20 cellular contexts compared by ENCODE assay signal in the genomic region with DNA sequence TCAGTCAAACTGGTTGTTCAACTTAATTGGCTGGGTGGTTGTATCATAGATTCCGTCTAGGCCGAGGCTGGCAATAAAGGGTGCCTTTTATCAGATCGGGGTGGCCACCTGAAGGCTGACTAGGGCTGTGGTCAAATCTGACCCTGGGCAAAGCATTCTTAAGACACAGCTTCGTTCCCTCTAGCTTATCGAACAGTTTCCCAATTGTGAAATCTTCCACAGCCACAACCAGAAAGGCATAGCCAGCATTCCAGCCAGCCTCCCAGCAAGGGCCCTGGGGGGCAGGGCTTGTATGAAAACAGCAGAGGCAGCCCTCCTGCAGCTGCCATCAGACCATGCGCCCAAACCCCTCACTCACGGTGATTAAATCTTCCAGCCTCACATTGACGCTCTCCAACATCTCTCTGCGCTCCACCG. TPM values are rescaled to one million over a fixed set of nuclear protein-coding genes. Genes with fewer than 3 reads are reported as not detected.
DNase-seq lines count a peak whose midpoint lies in the region; ATAC-seq, FAIRE-seq and TF ChIP-seq lines count a peak whose summit lies in the region.
"Had no signal": no experiment of that assay in that cellular context is flagged by ENCODE, and none has a peak within 500 bp of the region (broad histone marks: within the 10 kb centered on the region; RNA-seq: fewer than 3 reads in every experiment).

No MANE protein-coding gene starts in this region.

- intact Hi-C loops in HepG2 (cut with micrococcal nuclease; ENCODE audit: unreplicated experiment) (no loop called here), right lobe of liver (cut with DNase I) (no loop called here)

- H3K79me2 ChIP-seq in HepG2 (ENCODE audit: insufficient read depth, low read length) = no peaks in the 10 kb centered on the region

- no peak overlapping the region for H2AFZ ChIP-seq in HepG2 (ENCODE audit: low read length)

- no peaks in the 10 kb centered on the region for H3K36me3 ChIP-seq in HepG2 (replicated peaks in 1 of 2; ENCODE audit: control insufficient read depth in 1 of 2, insufficient read depth in 2 of 2, low read length in 2 of 2)
- H3K36me3 ChIP-seq in right lobe of liver = no peaks in the 10 kb centered on the region
- H3K36me3 ChIP-seq: left ventricle myocardium inferior had no signal

- TF ChIP-seq POLR2A in HepG2 (IDR thresholded peaks at IDR 0.05; ENCODE audit: insufficient read depth in 1 of 2, low read depth in 2 of 2, low read length in 2 of 2) (no peak), right lobe of liver (IDR thresholded peaks at IDR 0.05) (no peak)

- peaks cover 35% of the 10 kb centered on the region for H3K4me1 Mint-ChIP-seq in WTC11
- peaks cover 28% of the 10 kb centered on the region for H3K4me1 Mint-ChIP-seq in HFFc6 (ENCODE audit: low read depth)

- H3K27me3 Mint-ChIP-seq in WTC11 (ENCODE audit: low read depth) (no peaks in the 10 kb centered on the region), HFFc6 (ENCODE audit: insufficient read depth) (peaks cover 10% of the 10 kb centered on the region)

- H3K36me3 Mint-ChIP-seq in WTC11 (no peaks in the 10 kb centered on the region), HFFc6 (ENCODE audit: low read depth) (no peaks in the 10 kb centered on the region)
- H3K36me3 Mint-ChIP-seq: activated naive CD8-positive, alpha-beta T cell treated with anti-CD3 and anti-CD28 coated beads, Interleukin-2, amount 10 ng/mL, durations not matched to agents 7 days and 5 days; IgD-negative memory B cell had no signal

- no peaks in the 10 kb centered on the region for H3K9me3 Mint-ChIP-seq in WTC11
- H3K9me3 Mint-ChIP-seq in HFFc6 = no peaks in the 10 kb centered on the region
- H3K9me3 Mint-ChIP-seq: activated naive CD8-positive, alpha-beta T cell treated with anti-CD3 and anti-CD28 coated beads, Interleukin-2, amount 10 ng/mL, durations not matched to agents 7 days and 5 days; IgD-negative memory B cell had no signal

- POLR2A ChIA-PET in HepG2 (lab: Yijun Ruan, JAX) (no interaction called here), WTC11 (lab: Charles Lee) (interaction anchor here (0.6 kb wide), 1 partner anchor 118 kb away, joined by 3 read pairs; no protein-coding TSS in a partner anchor)

- no peak for TF ChIP-seq RAD21 in HepG2 (CRISPR knock-in tag; IDR thresholded peaks at IDR 0.05)

- H3K4me3 ChIP-seq in HepG2 (replicated peaks in 1 of 3; ENCODE audit: insufficient read depth in 1 of 3, low read depth in 2 of 3, low read length in 3 of 3) = no peak overlapping the region
- H3K4me3 ChIP-seq in right lobe of liver = no peak overlapping the region
- H3K4me3 ChIP-seq: left ventricle myocardium inferior had no signal

- CTCF ChIA-PET in HepG2 (lab: Yijun Ruan, JAX; ENCODE audit: low intra/inter-chr PET ratio, low total read pairs) = no interaction called here
- CTCF ChIA-PET in WTC11 (lab: Charles Lee) = interaction anchor here (1.0 to 2.1 kb wide), 3 partner anchors 17 to 43 kb away, joined by 3 to 12 read pairs (median 9); a partner anchor contains a TSS

- WGBS in HepG2 (ENCODE audit: low lambda C conversion rate) = 51% methylated on average over 8 of the region's 10 CpGs
- WGBS in right lobe of liver (ENCODE audit: insufficient coverage, low coverage, low lambda C conversion rate, missing lambda C conversion rate) = no CpG with 5 or more reads among the region's 10 CpGs

- peak overlapping the region; percentile 30; the same call in 1 of the 2 replicates for H3K4me2 ChIP-seq in HepG2 (ENCODE audit: low read depth, low read length)

- no peak overlapping the region for H3K27ac ChIP-seq in HepG2 (ENCODE audit: extremely low read length, insufficient read depth, low read length)
- H3K27ac ChIP-seq in right lobe of liver = no peak overlapping the region
- H3K27ac ChIP-seq: left ventricle myocardium inferior had no signal

- H3K27ac Mint-ChIP-seq in WTC11 (no peak overlapping the region), HFFc6 (no peak overlapping the region)
- H3K27ac Mint-ChIP-seq: activated naive CD8-positive, alpha-beta T cell treated with anti-CD3 and anti-CD28 coated beads, Interleukin-2, amount 10 ng/mL, durations not matched to agents 7 days and 5 days; IgD-negative memory B cell had no signal

- FAIRE-seq in HepG2 (lab: Jason Lieb, UNC) = no peak
- FAIRE-seq: GM19239, TTC549 had no signal

- no peak overlapping the region for H3K4me3 Mint-ChIP-seq in WTC11
- H3K4me3 Mint-ChIP-seq in HFFc6 = no peak overlapping the region
- H3K4me3 Mint-ChIP-seq: activated naive CD8-positive, alpha-beta T cell treated with anti-CD3 and anti-CD28 coated beads, Interleukin-2, amount 10 ng/mL, durations not matched to agents 7 days and 5 days; IgD-negative memory B cell had no signal

- H3K27me3 ChIP-seq in HepG2 (ENCODE audit: control insufficient read depth in 1 of 2, insufficient read depth in 2 of 2, low read length in 2 of 2) (peaks cover 0 to 3% of the 10 kb centered on the region in 2 experiments; a peak in 1 of 5 replicates), right lobe of liver (no peaks in the 10 kb centered on the region)

- TF ChIP-seq CTCF in HepG2 (CRISPR knock-in tag; IDR thresholded peaks at IDR 0.05) = no peak
- TF ChIP-seq CTCF in right lobe of liver (IDR thresholded peaks at IDR 0.05) = no peak
- no peak for TF ChIP-seq CTCF in WTC11 (IDR thresholded peaks at IDR 0.05)
- no peak for TF ChIP-seq CTCF in HFFc6 (IDR thresholded peaks at IDR 0.05)

- in situ Hi-C loops in HepG2 (cut with HindIII; ENCODE audit: extremely low pct_ligation_motif_present, low pct_unique_long_range_greater_than_20kb) = no loop called here

- no TSS peak for BruUV-seq in HepG2 (replicated peaks; lab: Mats Ljungman, UMichigan)

- DNase-seq in HepG2 (ENCODE audit: low spot score) = peak; percentile 14
- DNase-seq in right lobe of liver = no peak
- DNase-seq in WTC11 (ENCODE audit: low spot score) = peak; percentile 26
- peak; percentile 90 for DNase-seq in islet precursor cell
- DNase-seq in NCI-H774 (lab: John Stamatoyannopoulos, UW) = no peak
- DNase-seq in HFFc6 = no peak
- no peak for DNase-seq in stimulated activated CD8-positive, alpha-beta memory T cell treated with anti-CD3 and anti-CD28 coated beads, Interleukin-4, amount 100 ng/mL, for 48 hours
- DNase-seq in left lobe of liver (ENCODE audit: low spot score) = no peak
- DNase-seq: activated naive CD8-positive, alpha-beta T cell treated with anti-CD3 and anti-CD28 coated beads, Interleukin-2, amount 10 ng/mL, durations not matched to agents 7 days and 5 days; DMS79; GOT3; left ventricle myocardium inferior; NCI-H1417 treated with DMSO at 0.1 percent for 48 hours; NCI-H524; stimulated activated CD4-positive, alpha-beta T cell treated with anti-CD3 and anti-CD28 coated beads, Interleukin-15, amount 100 ng/mL, for 24 hours had no signal

- H4K20me1 ChIP-seq in HepG2 (ENCODE audit: insufficient read depth, low read length) = no peaks in the 10 kb centered on the region

- H3K4me1 ChIP-seq in HepG2 (ENCODE audit: insufficient read depth, low read length) = peaks cover 67% of the 10 kb centered on the region
- H3K4me1 ChIP-seq in right lobe of liver = peaks cover 0 to 7% (median 0%) of the 10 kb centered on the region in 4 donors
- H3K4me1 ChIP-seq: left ventricle myocardium inferior had no signal

- TF ChIP-seq EP300 in HepG2 (IDR thresholded peaks at IDR 0.05; ENCODE audit: low read depth in 2 of 2, low read length in 2 of 2) = no peak
- no peak for TF ChIP-seq EP300 in HepG2 (CRISPR knock-in tag; IDR thresholded peaks at IDR 0.05; ENCODE audit: borderline replicate concordance)

- no peak overlapping the region for H3K9ac ChIP-seq in HepG2 (ENCODE audit: insufficient read depth, low read depth, low read length)

- ATAC-seq in HepG2 (no peak), right lobe of liver (no peak), WTC11 (peak; percentile 61), left lobe of liver (no peak)

- H3K9me3 ChIP-seq in HepG2 (ENCODE audit: low read length) (no peaks in the 10 kb centered on the region), right lobe of liver (no peaks in the 10 kb centered on the region)
- H3K9me3 ChIP-seq: left ventricle myocardium inferior had no signal

RNA-seq across cellular contexts. Expression of a gene that starts 42.5 kb away (rescaled TPM):
- total RNA-seq in HepG2 (2016; rRNA removed; fragmentation: Illumina TruSeq; extraction: Trizol) = not detected in 2 replicates
- total RNA-seq in HepG2 (2016; cell fraction: cytosol; rRNA removed; fragmentation: Illumina TruSeq; extraction: Trizol; ENCODE audit: low read depth) = not detected in 2 replicates
- total RNA-seq in HepG2 (2016; cell fraction: insoluble cytoplasmic fraction; rRNA removed; fragmentation: Illumina TruSeq; extraction: Trizol) = not detected in 2 replicates
- not detected in 2 replicates for total RNA-seq in HepG2 (2016; cell fraction: membrane; rRNA removed; fragmentation: Illumina TruSeq; extraction: Trizol)
- total RNA-seq in HepG2 (2016; cell fraction: nucleus; rRNA removed; fragmentation: Illumina TruSeq; extraction: Trizol) = not detected in 2 replicates
- not detected in 2 replicates for polyA plus RNA-seq in HepG2 (2011; rRNA removed)
- polyA plus RNA-seq in HepG2 (2011; cell fraction: cytosol; rRNA removed) = not detected in 2 replicates
- polyA plus RNA-seq in HepG2 (2011; cell fraction: nucleus; rRNA removed) = not detected in 2 replicates
- not detected in 2 replicates for polyA plus RNA-seq in HepG2 (2012)
- polyA plus RNA-seq in HepG2 (2016; cell fraction: cytosol; fragmentation: Illumina TruSeq; extraction: Trizol; ENCODE audit: low read depth) = not detected in 2 replicates
- not detected in 2 replicates for polyA plus RNA-seq in HepG2 (2016; cell fraction: insoluble cytoplasmic fraction; fragmentation: Illumina TruSeq; extraction: Trizol; ENCODE audit: low read depth)
- not detected in 2 replicates for polyA plus RNA-seq in HepG2 (2016; cell fraction: membrane; fragmentation: Illumina TruSeq; extraction: Trizol; ENCODE audit: low read depth)
- polyA plus RNA-seq in HepG2 (2016; cell fraction: nucleus; fragmentation: Illumina TruSeq; extraction: Trizol; ENCODE audit: insufficient read depth, low read depth) = not detected in 2 replicates
- not detected in 2 replicates for polyA minus RNA-seq in HepG2 (2011; rRNA and poly(A)+ RNA removed; ENCODE audit: low replicate concordance)
- polyA minus RNA-seq in HepG2 (2011; cell fraction: cytosol; rRNA and poly(A)+ RNA removed) = not detected in 2 replicates
- not detected in 2 replicates for polyA minus RNA-seq in HepG2 (2011; cell fraction: nucleus; rRNA and poly(A)+ RNA removed)
- not detected for total RNA-seq in right lobe of liver
- total RNA-seq in WTC11 (2021) = 0.11 to 0.18 TPM (median 0.11 TPM) in 3 replicates
- not detected for total RNA-seq in HFFc6 (2021; fragmentation: NEBNext Ultra II Directional; extraction: Animal tissue kit (Norgen Biotek cat#: 25700))
- not detected for total RNA-seq in left lobe of liver
- total RNA-seq: activated naive CD8-positive, alpha-beta T cell treated with anti-CD3 and anti-CD28 coated beads, Interleukin-2, amount 10 ng/mL, durations not matched to agents 7 days and 5 days; left ventricle myocardium inferior; osteocyte; urinary bladder had no signal
- polyA plus RNA-seq: IgD-negative memory B cell, urinary bladder had no signal

RNA-seq across cellular contexts. Expression of a gene that starts 42.7 kb away (rescaled TPM):
- total RNA-seq in HepG2 (2016; rRNA removed; fragmentation: Illumina TruSeq; extraction: Trizol) = 0.11 and 0.24 TPM in 2 replicates
- not detected in 2 replicates for total RNA-seq in HepG2 (2016; cell fraction: cytosol; rRNA removed; fragmentation: Illumina TruSeq; extraction: Trizol; ENCODE audit: low read depth)
- 0.09 and 0.48 TPM in 2 replicates for total RNA-seq in HepG2 (2016; cell fraction: insoluble cytoplasmic fraction; rRNA removed; fragmentation: Illumina TruSeq; extraction: Trizol)
- 0.12 TPM in 1 of 2 replicates, not detected in the other for total RNA-seq in HepG2 (2016; cell fraction: membrane; rRNA removed; fragmentation: Illumina TruSeq; extraction: Trizol)
- total RNA-seq in HepG2 (2016; cell fraction: nucleus; rRNA removed; fragmentation: Illumina TruSeq; extraction: Trizol) = 0.28 and 0.31 TPM in 2 replicates
- 0.25 and 0.26 TPM in 2 replicates for polyA plus RNA-seq in HepG2 (2011; rRNA removed)
- 0.16 and 0.41 TPM in 2 replicates for polyA plus RNA-seq in HepG2 (2011; cell fraction: cytosol; rRNA removed)
- 0.26 TPM in 1 of 2 replicates, not detected in the other for polyA plus RNA-seq in HepG2 (2011; cell fraction: nucleus; rRNA removed)
- 0.09 and 0.13 TPM in 2 replicates for polyA plus RNA-seq in HepG2 (2012)
- polyA plus RNA-seq in HepG2 (2016; cell fraction: cytosol; fragmentation: Illumina TruSeq; extraction: Trizol; ENCODE audit: low read depth) = 0.05 TPM in 1 of 2 replicates, not detected in the other
- polyA plus RNA-seq in HepG2 (2016; cell fraction: insoluble cytoplasmic fraction; fragmentation: Illumina TruSeq; extraction: Trizol; ENCODE audit: low read depth) = 0.34 TPM in 1 of 2 replicates, not detected in the other
- 0.15 TPM in 1 of 2 replicates, not detected in the other for polyA plus RNA-seq in HepG2 (2016; cell fraction: membrane; fragmentation: Illumina TruSeq; extraction: Trizol; ENCODE audit: low read depth)
- polyA plus RNA-seq in HepG2 (2016; cell fraction: nucleus; fragmentation: Illumina TruSeq; extraction: Trizol; ENCODE audit: insufficient read depth, low read depth) = 0.19 TPM in 1 of 2 replicates, not detected in the other
- 0.20 and 0.51 TPM in 2 replicates for polyA minus RNA-seq in HepG2 (2011; rRNA and poly(A)+ RNA removed; ENCODE audit: low replicate concordance)
- not detected in 2 replicates for polyA minus RNA-seq in HepG2 (2011; cell fraction: cytosol; rRNA and poly(A)+ RNA removed)
- polyA minus RNA-seq in HepG2 (2011; cell fraction: nucleus; rRNA and poly(A)+ RNA removed) = 0.26 and 0.62 TPM in 2 replicates
- not detected for total RNA-seq in right lobe of liver
- total RNA-seq in WTC11 (2021) = 1.1 to 2.0 TPM (median 1.3 TPM) in 3 replicates
- 1 to 10 TPM in 1 of 6 experiments, under 1 TPM in 5; 0.35 to 1.1 (median 0.60) TPM for total RNA-seq in HFFc6 (2021; fragmentation: NEBNext Ultra II Directional; extraction: Animal tissue kit (Norgen Biotek cat#: 25700))
- total RNA-seq in left lobe of liver = not detected
- total RNA-seq: activated naive CD8-positive, alpha-beta T cell treated with anti-CD3 and anti-CD28 coated beads, Interleukin-2, amount 10 ng/mL, durations not matched to agents 7 days and 5 days; left ventricle myocardium inferior had no signal
- polyA plus RNA-seq: IgD-negative memory B cell, urinary bladder had no signal

RNA-seq across cellular contexts. Expression of a gene that starts 54.2 kb away (rescaled TPM):
- total RNA-seq in HepG2 (2016; rRNA removed; fragmentation: Illumina TruSeq; extraction: Trizol) = not detected in 2 replicates
- total RNA-seq in HepG2 (2016; cell fraction: cytosol; rRNA removed; fragmentation: Illumina TruSeq; extraction: Trizol; ENCODE audit: low read depth) = not detected in 2 replicates
- total RNA-seq in HepG2 (2016; cell fraction: insoluble cytoplasmic fraction; rRNA removed; fragmentation: Illumina TruSeq; extraction: Trizol) = not detected in 2 replicates
- total RNA-seq in HepG2 (2016; cell fraction: membrane; rRNA removed; fragmentation: Illumina TruSeq; extraction: Trizol) = not detected in 2 replicates
- not detected in 2 replicates for total RNA-seq in HepG2 (2016; cell fraction: nucleus; rRNA removed; fragmentation: Illumina TruSeq; extraction: Trizol)
- polyA plus RNA-seq in HepG2 (2011; rRNA removed) = not detected in 2 replicates
- polyA plus RNA-seq in HepG2 (2011; cell fraction: cytosol; rRNA removed) = 0.04 TPM in 1 of 2 replicates, not detected in the other
- not detected in 2 replicates for polyA plus RNA-seq in HepG2 (2011; cell fraction: nucleus; rRNA removed)
- polyA plus RNA-seq in HepG2 (2012) = not detected in 2 replicates
- not detected in 2 replicates for polyA plus RNA-seq in HepG2 (2016; cell fraction: cytosol; fragmentation: Illumina TruSeq; extraction: Trizol; ENCODE audit: low read depth)
- polyA plus RNA-seq in HepG2 (2016; cell fraction: insoluble cytoplasmic fraction; fragmentation: Illumina TruSeq; extraction: Trizol; ENCODE audit: low read depth) = not detected in 2 replicates
- polyA plus RNA-seq in HepG2 (2016; cell fraction: membrane; fragmentation: Illumina TruSeq; extraction: Trizol; ENCODE audit: low read depth) = not detected in 2 replicates
- polyA plus RNA-seq in HepG2 (2016; cell fraction: nucleus; fragmentation: Illumina TruSeq; extraction: Trizol; ENCODE audit: insufficient read depth, low read depth) = not detected in 2 replicates
- polyA minus RNA-seq in HepG2 (2011; rRNA and poly(A)+ RNA removed; ENCODE audit: low replicate concordance) = 23.0 TPM in 1 of 2 replicates, not detected in the other
- 1.2 TPM in 1 of 2 replicates, not detected in the other for polyA minus RNA-seq in HepG2 (2011; cell fraction: cytosol; rRNA and poly(A)+ RNA removed)
- 0.52 TPM in 1 of 2 replicates, not detected in the other for polyA minus RNA-seq in HepG2 (2011; cell fraction: nucleus; rRNA and poly(A)+ RNA removed)
- total RNA-seq in right lobe of liver = not detected
- 1.9 to 2.7 TPM (median 2.2 TPM) in 3 replicates for total RNA-seq in WTC11 (2021)
- total RNA-seq in HFFc6 (2021; fragmentation: NEBNext Ultra II Directional; extraction: Animal tissue kit (Norgen Biotek cat#: 25700)) = not detected
- not detected for total RNA-seq in left lobe of liver
- total RNA-seq: left ventricle myocardium inferior, osteocyte had no signal
- polyA plus RNA-seq: IgD-negative memory B cell had no signal

Comparison
In these comparisons a context has a peak if more than half of its experiments do, and no peak if none do; other contexts are left out.
1. DNase-seq: peak in HepG2 (single experiment), WTC11 (single experiment) and islet precursor cell (single experiment); none in right lobe of liver (0 of 3), NCI-H774 (single experiment), HFFc6 (single experiment), stimulated activated CD8-positive, alpha-beta memory T cell treated with anti-CD3 and anti-CD28 coated beads, Interleukin-4, amount 100 ng/mL, for 48 hours (single experiment) and left lobe of liver (single experiment).